ENCODE assay signal across 25 cellular contexts in the genomic region with DNA sequence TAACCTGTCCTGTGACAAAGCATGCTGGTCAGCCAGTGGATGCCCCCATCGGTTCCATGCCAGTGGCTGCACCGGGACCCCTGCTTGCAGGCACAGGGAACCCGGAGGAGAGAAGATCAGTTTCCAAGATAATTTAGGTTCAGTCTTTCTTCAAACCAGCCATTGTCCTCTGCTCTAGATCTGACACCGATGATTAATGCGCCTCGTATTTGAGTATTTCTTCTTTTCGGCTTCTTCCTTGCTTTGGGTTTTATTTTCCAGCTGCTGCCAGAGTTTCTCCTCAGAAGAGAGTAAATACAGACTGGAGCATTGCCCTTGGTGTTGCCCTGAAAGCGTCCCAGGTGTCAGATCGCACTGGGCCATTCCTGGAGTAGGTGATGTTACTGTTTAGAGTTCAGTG.
"Had no signal": no experiment of that assay in that cellular context is flagged by ENCODE, and none has a peak within 500 bp of the region (broad histone marks: within the 10 kb centered on the region; RNA-seq: fewer than 3 reads in every experiment).

No MANE protein-coding gene starts in this region.

- H3K36me3 ChIP-seq: esophagus muscularis mucosa, gastrocnemius medialis, heart right ventricle, left lung, lower lobe of right lung had no signal

- H3K4me3 Mint-ChIP-seq: mesothelial cell of epicardium; naive B cell; naive thymus-derived CD8-positive, alpha-beta T cell had no signal

- H3K27ac ChIP-seq: coronary artery, dorsolateral prefrontal cortex, esophagus muscularis mucosa, foreskin keratinocyte, gastrocnemius medialis, heart right ventricle, left lung, lower lobe of right lung had no signal

- H3K4me3 ChIP-seq: coronary artery, dorsolateral prefrontal cortex, esophagus muscularis mucosa, gastrocnemius medialis, heart right ventricle, left lung, lower lobe of right lung, mucosa of descending colon had no signal

- H3K36me3 Mint-ChIP-seq: mesothelial cell of epicardium; naive B cell; naive thymus-derived CD8-positive, alpha-beta T cell had no signal

- ATAC-seq: foreskin keratinocyte; gastrocnemius medialis; left cardiac atrium; left lung; left ventricle myocardium superior; lower lobe of right lung; mucosa of descending colon; naive thymus-derived CD8-positive, alpha-beta T cell had no signal

- DNase-seq: dermis blood vessel endothelial cell; dorsolateral prefrontal cortex; effector CD4-positive, alpha-beta T cell; effector memory CD4-positive, alpha-beta T cell; foreskin keratinocyte; gastrocnemius medialis; glutamatergic neuron; head of caudate nucleus; heart right ventricle; hippocampal formation; left cardiac atrium; left lung; left ventricle myocardium superior; lower lobe of right lung; mesenchymal stem cell; mucosa of descending colon; naive B cell; naive thymus-derived CD8-positive, alpha-beta T cell had no signal

- H3K27me3 ChIP-seq: esophagus muscularis mucosa, foreskin keratinocyte, gastrocnemius medialis had no signal

- H3K4me1 ChIP-seq: esophagus muscularis mucosa, foreskin keratinocyte, gastrocnemius medialis, left lung, lower lobe of right lung had no signal

- H3K9me3 ChIP-seq: esophagus muscularis mucosa, gastrocnemius medialis, heart right ventricle, left lung, lower lobe of right lung, mucosa of descending colon had no signal

- FAIRE-seq: colon, endothelial cell of umbilical vein, islet of Langerhans, keratinocyte had no signal

- H3K9me3 Mint-ChIP-seq: naive thymus-derived CD8-positive, alpha-beta T cell had no signal

- H3K27me3 Mint-ChIP-seq: naive thymus-derived CD8-positive, alpha-beta T cell had no signal

- H3K27ac Mint-ChIP-seq: mesothelial cell of epicardium; naive B cell; naive thymus-derived CD8-positive, alpha-beta T cell had no signal
